8 cellular contexts compared by ENCODE assay signal in the genomic region with DNA sequence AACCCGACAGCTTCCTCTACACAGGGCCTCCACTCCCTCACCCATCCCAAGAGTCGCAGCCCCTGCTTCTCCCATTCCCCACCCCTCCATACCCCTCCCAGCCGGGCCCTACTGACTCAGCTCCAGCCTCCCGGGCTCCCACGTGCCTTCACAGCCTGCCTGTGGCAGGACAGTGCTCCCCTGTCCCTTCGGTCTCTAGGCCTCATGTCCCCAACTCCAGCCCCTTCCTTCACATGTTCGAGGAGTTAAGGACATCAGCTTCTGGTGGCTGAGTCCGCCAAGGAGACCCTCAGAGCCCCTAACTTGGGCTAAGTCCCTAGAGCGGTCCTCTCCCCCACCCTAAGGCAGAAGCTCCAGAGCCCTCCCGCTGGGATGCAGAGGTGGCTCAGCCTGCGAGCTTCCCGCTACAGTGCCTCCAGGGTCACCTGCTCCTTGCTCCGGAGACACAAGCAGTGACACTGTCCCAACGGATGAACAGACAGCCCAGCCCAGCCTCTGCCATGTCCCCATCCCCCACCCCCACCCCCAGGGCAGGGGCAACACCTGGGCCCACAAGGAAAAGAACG. TPM values are rescaled to one million over a fixed set of nuclear protein-coding genes. Genes with fewer than 3 reads are reported as not detected.
A peak's percentile ranks its signal among the peaks of the same experiment; 100 is the strongest.
DNase-seq lines count a peak whose midpoint lies in the region; ATAC-seq and TF ChIP-seq lines count a peak whose summit lies in the region.

No MANE protein-coding gene starts in this region.

- no peaks in the 10 kb centered on the region for H3K9me3 Mint-ChIP-seq in naive B cell

- peak overlapping the region; percentile 77 to 95 (median 89) for H3K4me3 Mint-ChIP-seq in naive B cell

- no peak for DNase-seq in AG04450 (ENCODE audit: low read depth, low spot score)
- no peak for DNase-seq in Jurkat, Clone E6-1 (ENCODE audit: low read depth, low spot score)
- no peak for DNase-seq in dorsolateral prefrontal cortex
- DNase-seq in naive B cell = no peak
- no peak for DNase-seq in SHP77 (lab: John Stamatoyannopoulos, UW)
- DNase-seq in HT-29 (ENCODE audit: low spot score) = no peak
- no peak for DNase-seq in NCI-H2171 treated with DMSO at 0.1 percent for 48 hours (lab: John Stamatoyannopoulos, UW)

- CTCF ChIA-PET in AG04450 (lab: Charles Lee) = interaction anchor here (0.9 to 2.3 kb wide), 6 partner anchors 11 to 119 kb away, joined by 3 to 7 read pairs (median 4); no protein-coding TSS in a partner anchor

- H3K4me3 ChIP-seq in AG04450 (ENCODE audit: low read depth, low read length) (peak overlapping the region; percentile 73), dorsolateral prefrontal cortex (peak overlapping the region; percentile 39 to 74 (median 60))
- peak overlapping the region; percentile 50; the same call in 1 of the 2 replicates for H3K4me3 ChIP-seq in Jurkat, Clone E6-1 (ENCODE audit: low read length)

- TF ChIP-seq CTCF in AG04450 (IDR thresholded peaks at IDR 0.05; ENCODE audit: low read depth, low read length) = no peak
- TF ChIP-seq CTCF in dorsolateral prefrontal cortex (IDR thresholded peaks at IDR 0.05 in 54 of 56, conservative IDR thresholded peaks at IDR 0.05 in 2 of 56; ENCODE audit: low read depth in 1 of 56, partially characterized antibody in 56 of 56) = no peak

- H3K9me3 ChIP-seq in AG04450 (ENCODE audit: control insufficient read depth, insufficient read depth, low read length) = no peaks in the 10 kb centered on the region; the same call in 1 of the 2 replicates

- peak overlapping the region; percentile 39 for H3K27ac ChIP-seq in AG04450 (ENCODE audit: low read depth, low read length)
- H3K27ac ChIP-seq in dorsolateral prefrontal cortex = peak overlapping the region in 50 of 59 donors; percentile 54 to 97 (median 86)

- POLR2A ChIA-PET in AG04450 (lab: Yijun Ruan, JAX) = interaction anchor here (1.3 kb wide), 1 partner anchor 20 kb away, joined by 6 read pairs; a partner anchor contains a TSS

- ATAC-seq in naive B cell (ENCODE audit: low read depth in 2 of 2) = no peak
- no peak for ATAC-seq in HG02885 (IDR thresholded peaks at IDR 0.05; ENCODE audit: poor library complexity, unreplicated experiment)

- H3K27me3 ChIP-seq in AG04450 (ENCODE audit: control insufficient read depth, insufficient read depth, low read length) (no peaks in the 10 kb centered on the region), dorsolateral prefrontal cortex (no peaks in the 10 kb centered on the region)

- intact Hi-C loops in dorsolateral prefrontal cortex (cut with DNase I) = loop anchor here in 1 of 2 donors (2.0 kb wide), 1 partner anchor 55 kb away; no protein-coding TSS in a partner anchor

- peaks cover 50 to 75% (median 72%) of the 10 kb centered on the region in 3 donors for H3K4me1 Mint-ChIP-seq in naive B cell

- H3K36me3 Mint-ChIP-seq in naive B cell = no peaks in the 10 kb centered on the region

- H3K27me3 Mint-ChIP-seq in naive B cell = peaks cover 10 to 52% (median 50%) of the 10 kb centered on the region in 3 donors

- H3K27ac Mint-ChIP-seq in naive B cell = peak overlapping the region in 1 of 6 donors; percentile 10

RNA-seq across cellular contexts. Expression of a gene that starts 0.8 kb away (rescaled TPM):
- polyA plus RNA-seq in AG04450 (2011; rRNA removed) = 39.2 and 47.7 TPM in 2 replicates
- 29.9 and 40.9 TPM in 2 replicates for polyA minus RNA-seq in AG04450 (2011; rRNA and poly(A)+ RNA removed)
- polyA plus RNA-seq in Jurkat, Clone E6-1 (2012; ENCODE audit: insufficient read depth, insufficient read length) = 65.7 TPM
- 100 to 1,000 TPM in 117 of 120 experiments, 10 to 100 TPM in 3; 80.4 to 252 (median 137) TPM for total RNA-seq in dorsolateral prefrontal cortex
- polyA plus RNA-seq in naive B cell (ENCODE audit: low read depth in 6 of 6) = 1 to 10 TPM in 1 of 6 donors, under 1 TPM in 3, not detected in 2; 0.35 to 3.1 (median 0.64) TPM
- 1.1 and 1.3 TPM in 2 replicates for total RNA-seq in HT-29 (2014; rRNA removed; shearing (Covaris generic))

RNA-seq across cellular contexts. Expression of a gene that starts 15.4 kb away (rescaled TPM):
- polyA plus RNA-seq in AG04450 (2011; rRNA removed) = 32.9 and 42.2 TPM in 2 replicates
- 37.7 and 51.9 TPM in 2 replicates for polyA minus RNA-seq in AG04450 (2011; rRNA and poly(A)+ RNA removed)
- polyA plus RNA-seq in Jurkat, Clone E6-1 (2012; ENCODE audit: insufficient read depth, insufficient read length) = 15.8 TPM
- total RNA-seq in dorsolateral prefrontal cortex = 10 to 100 TPM; 23.2 to 51.4 (median 35.6) TPM
- polyA plus RNA-seq in naive B cell (ENCODE audit: low read depth in 6 of 6) = 10 to 100 TPM; 20.4 to 43.9 (median 25.2) TPM
- 72.5 and 87.7 TPM in 2 replicates for total RNA-seq in HT-29 (2014; rRNA removed; shearing (Covaris generic))

RNA-seq across cellular contexts. Expression of a gene that starts 20.7 kb away (rescaled TPM):
- polyA plus RNA-seq in AG04450 (2011; rRNA removed) (31.0 and 39.0 TPM in 2 replicates), naive B cell (ENCODE audit: low read depth in 6 of 6) (10 to 100 TPM; 23.0 to 32.6 (median 25.4) TPM)
- polyA minus RNA-seq in AG04450 (2011; rRNA and poly(A)+ RNA removed) = 39.7 and 41.6 TPM in 2 replicates
- polyA plus RNA-seq in Jurkat, Clone E6-1 (2012; ENCODE audit: insufficient read depth, insufficient read length) = 55.4 TPM
- 10 to 100 TPM; 21.6 to 63.3 (median 47.2) TPM for total RNA-seq in dorsolateral prefrontal cortex
- total RNA-seq in HT-29 (2014; rRNA removed; shearing (Covaris generic)) = 80.2 and 82.5 TPM in 2 replicates

RNA-seq across cellular contexts. Expression of a gene that starts 37.4 kb away (rescaled TPM):
- polyA plus RNA-seq in AG04450 (2011; rRNA removed) = not detected in 2 replicates
- polyA minus RNA-seq in AG04450 (2011; rRNA and poly(A)+ RNA removed) = not detected in 2 replicates
- not detected for polyA plus RNA-seq in Jurkat, Clone E6-1 (2012; ENCODE audit: insufficient read depth, insufficient read length)
- total RNA-seq in dorsolateral prefrontal cortex = 1 to 10 TPM in 5 of 120 experiments, not detected in 115; 1.5 to 3.0 (median 1.6) TPM
- polyA plus RNA-seq in naive B cell (ENCODE audit: low read depth in 6 of 6) = not detected
- total RNA-seq in HT-29 (2014; rRNA removed; shearing (Covaris generic)) = not detected in 2 replicates

Comparison
In these comparisons a context has a peak if more than half of its experiments do, and no peak if none do; other contexts are left out.
1. RNA of a gene that starts 0.8 kb away (total RNA-seq): 80.4 to 252 TPM in dorsolateral prefrontal cortex; 1.1 to 1.3 TPM in HT-29; every median in the first group is over 10 times any median in the second.
2. Peak in every context shown above with its lines, with median percentiles within 50 percentile points of each other: H3K4me3 ChIP-seq.